ENCODE assay signal across 24 cellular contexts in the genomic region with DNA sequence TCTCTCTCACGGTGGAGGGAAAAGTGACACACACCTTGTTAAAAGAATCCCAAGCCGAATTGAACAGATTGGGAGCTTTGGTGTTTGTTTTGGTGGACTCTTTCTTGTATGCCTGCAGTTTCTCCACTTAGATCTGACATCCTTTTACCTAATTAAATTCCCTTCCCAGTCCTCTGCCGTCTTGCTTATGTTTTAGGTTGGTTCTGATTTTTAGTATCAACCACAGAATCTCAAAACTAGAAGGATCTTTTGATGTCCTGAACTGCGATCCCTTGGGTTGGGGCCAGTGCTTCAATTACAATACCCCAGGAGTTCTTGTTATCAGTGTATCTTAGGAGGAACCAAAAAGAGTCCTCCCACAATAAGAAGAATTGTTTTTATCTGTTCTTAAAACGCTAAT.
"Had no signal": no experiment of that assay in that cellular context is flagged by ENCODE, and none has a peak within 500 bp of the region (broad histone marks: within the 10 kb centered on the region; RNA-seq: fewer than 3 reads in every experiment).

No MANE protein-coding gene starts in this region.

- H3K27me3 ChIP-seq: adrenal gland had no signal

- H3K9me3 ChIP-seq: adrenal gland had no signal

- H3K36me3 ChIP-seq: adrenal gland had no signal

- ATAC-seq: activated CD4-positive, CD25-positive, alpha-beta regulatory T cell treated with anti-CD3 and anti-CD28 coated beads, Interleukin-2, amount 50 U/mL, for 24 hours; activated CD8-positive, alpha-beta T cell treated with anti-CD3 and anti-CD28 coated beads for 36 hours; activated T-cell treated with anti-CD3 and anti-CD28 coated beads, Interleukin-2, amount 50 U/mL, for 72 hours; Panc1; Right ventricle myocardium inferior had no signal

- H3K27me3 Mint-ChIP-seq: activated CD8-positive, alpha-beta T cell treated with anti-CD3 and anti-CD28 coated beads for 36 hours had no signal

- H3K27ac ChIP-seq: adrenal gland had no signal

- H3K9me3 Mint-ChIP-seq: activated CD8-positive, alpha-beta T cell treated with anti-CD3 and anti-CD28 coated beads for 36 hours; activated naive CD8-positive, alpha-beta T cell treated with anti-CD3 and anti-CD28 coated beads, Interleukin-2, amount 10 ng/mL, durations not matched to agents 7 days and 5 days; activated T-cell treated with anti-CD3 and anti-CD28 coated beads, Interleukin-2, amount 50 U/mL, for 72 hours; activated T-helper 2 cell treated with anti-CD3 and anti-CD28 coated beads, Interferon-gamma antibody, Interleukin-2, Interleukin-4, amounts not matched to agents 10 μg/mL and 5 μg/mL and 100 μg/mL, durations not matched to agents 14 hours and 24 hours and 36 hours; T-helper 1 cell treated with Interleukin-12 subunit alpha and Interleukin-12 subunit beta and Interleukin-4 antibody, amounts not matched to agents 30 μg/mL and 1 μg/mL, for 36 hours had no signal

- H3K4me3 ChIP-seq: adrenal gland had no signal

- H3K27ac Mint-ChIP-seq: activated CD8-positive, alpha-beta T cell treated with anti-CD3 and anti-CD28 coated beads for 36 hours; activated naive CD8-positive, alpha-beta T cell treated with anti-CD3 and anti-CD28 coated beads, Interleukin-2, amount 10 ng/mL, durations not matched to agents 7 days and 5 days; activated T-cell treated with anti-CD3 and anti-CD28 coated beads, Interleukin-2, amount 50 U/mL, for 72 hours; activated T-helper 2 cell treated with anti-CD3 and anti-CD28 coated beads, Interferon-gamma antibody, Interleukin-2, Interleukin-4, amounts not matched to agents 10 μg/mL and 5 μg/mL and 100 μg/mL, durations not matched to agents 14 hours and 24 hours and 36 hours; T-helper 1 cell treated with Interleukin-12 subunit alpha and Interleukin-12 subunit beta and Interleukin-4 antibody, amounts not matched to agents 30 μg/mL and 1 μg/mL, for 36 hours had no signal

- H3K4me3 Mint-ChIP-seq: activated CD8-positive, alpha-beta T cell treated with anti-CD3 and anti-CD28 coated beads for 36 hours; activated naive CD8-positive, alpha-beta T cell treated with anti-CD3 and anti-CD28 coated beads, Interleukin-2, amount 10 ng/mL, durations not matched to agents 7 days and 5 days; activated T-cell treated with anti-CD3 and anti-CD28 coated beads, Interleukin-2, amount 50 U/mL, for 72 hours; T-helper 1 cell treated with Interleukin-12 subunit alpha and Interleukin-12 subunit beta and Interleukin-4 antibody, amounts not matched to agents 30 μg/mL and 1 μg/mL, for 36 hours had no signal

- H3K36me3 Mint-ChIP-seq: activated naive CD8-positive, alpha-beta T cell treated with anti-CD3 and anti-CD28 coated beads, Interleukin-2, amount 10 ng/mL, durations not matched to agents 7 days and 5 days had no signal

- DNase-seq: activated CD4-positive, alpha-beta T cell treated with anti-CD3 and anti-CD28 coated beads for 4 hours; activated CD8-positive, alpha-beta memory T cell treated with anti-CD3 and anti-CD28 coated beads, Interleukin-2, amount 50 U/mL, for 4 hours; activated CD8-positive, alpha-beta T cell treated with anti-CD3 and anti-CD28 coated beads for 36 hours; activated naive CD4-positive, alpha-beta T cell treated with anti-CD3 and anti-CD28 coated beads, Interleukin-2, amount 50 U/mL, for 16 hours; activated naive CD8-positive, alpha-beta T cell treated with anti-CD3 and anti-CD28 coated beads, Interleukin-2, amount 10 ng/mL, durations not matched to agents 7 days and 5 days; activated T-cell treated with anti-CD3 and anti-CD28 coated beads, Interleukin-2, amount 50 U/mL, for 72 hours; adrenal gland; anterior cingulate cortex; cerebellar nuclear complex; NCI-H1092; NCI-H1417; NCI-H2029; NCI-H2107; NCI-H2171 treated with DMSO at 0.1 percent for 48 hours; NCI-H226; NCI-H526; NCI-H82; OCI-M1; RPMI8226 had no signal
